ENCODE assay signal across 1 cellular context in the genomic region with DNA sequence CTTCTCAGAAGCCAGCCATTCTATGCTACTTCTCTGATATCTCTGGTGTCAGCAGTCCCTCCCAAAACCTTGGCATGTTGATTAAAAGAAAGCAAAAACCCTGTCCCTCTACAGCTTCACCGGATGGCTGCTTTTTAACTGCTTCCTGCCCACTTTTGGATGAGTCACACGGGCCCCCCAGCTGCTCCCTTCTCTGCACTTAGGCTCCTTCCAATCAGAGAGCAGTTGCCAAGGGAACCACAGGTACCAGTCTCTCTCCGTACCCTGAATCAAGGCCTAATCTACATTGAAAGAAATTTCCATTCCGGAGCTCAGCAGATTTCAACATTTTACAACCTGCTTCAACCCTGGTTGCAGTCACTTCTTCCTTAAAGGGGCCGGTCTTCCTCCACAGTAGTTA.
TF ChIP-seq lines count a peak whose summit lies in the region.

No MANE protein-coding gene starts in this region.

TF ChIP-seq in WTC11, 78 proteins besides CTCF, POLR2A, EP300 and RAD21 (continued from another document):
- TF ChIP-seq, protein P1, sequence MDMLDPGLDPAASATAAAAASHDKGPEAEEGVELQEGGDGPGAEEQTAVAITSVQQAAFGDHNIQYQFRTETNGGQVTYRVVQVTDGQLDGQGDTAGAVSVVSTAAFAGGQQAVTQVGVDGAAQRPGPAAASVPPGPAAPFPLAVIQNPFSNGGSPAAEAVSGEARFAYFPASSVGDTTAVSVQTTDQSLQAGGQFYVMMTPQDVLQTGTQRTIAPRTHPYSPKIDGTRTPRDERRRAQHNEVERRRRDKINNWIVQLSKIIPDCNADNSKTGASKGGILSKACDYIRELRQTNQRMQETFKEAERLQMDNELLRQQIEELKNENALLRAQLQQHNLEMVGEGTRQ (CRISPR knock-in tag; IDR thresholded peaks at IDR 0.05) = no peak
- TF ChIP-seq ZNF121 (CRISPR knock-in tag; IDR thresholded peaks at IDR 0.05) = no peak
- TF ChIP-seq, protein P2, sequence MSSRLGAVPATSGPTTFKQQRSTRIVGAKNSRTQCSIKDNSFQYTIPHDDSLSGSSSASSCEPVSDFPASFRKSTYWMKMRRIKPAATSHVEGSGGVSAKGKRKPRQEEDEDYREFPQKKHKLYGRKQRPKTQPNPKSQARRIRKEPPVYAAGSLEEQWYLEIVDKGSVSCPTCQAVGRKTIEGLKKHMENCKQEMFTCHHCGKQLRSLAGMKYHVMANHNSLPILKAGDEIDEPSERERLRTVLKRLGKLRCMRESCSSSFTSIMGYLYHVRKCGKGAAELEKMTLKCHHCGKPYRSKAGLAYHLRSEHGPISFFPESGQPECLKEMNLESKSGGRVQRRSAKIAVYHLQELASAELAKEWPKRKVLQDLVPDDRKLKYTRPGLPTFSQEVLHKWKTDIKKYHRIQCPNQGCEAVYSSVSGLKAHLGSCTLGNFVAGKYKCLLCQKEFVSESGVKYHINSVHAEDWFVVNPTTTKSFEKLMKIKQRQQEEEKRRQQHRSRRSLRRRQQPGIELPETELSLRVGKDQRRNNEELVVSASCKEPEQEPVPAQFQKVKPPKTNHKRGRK (CRISPR knock-in tag; IDR thresholded peaks at IDR 0.05; ENCODE audit: borderline replicate concordance) = no peak
- TF ChIP-seq SP1 (CRISPR knock-in tag; conservative IDR thresholded peaks at IDR 0.05) = no peak
- TF ChIP-seq, protein P3, sequence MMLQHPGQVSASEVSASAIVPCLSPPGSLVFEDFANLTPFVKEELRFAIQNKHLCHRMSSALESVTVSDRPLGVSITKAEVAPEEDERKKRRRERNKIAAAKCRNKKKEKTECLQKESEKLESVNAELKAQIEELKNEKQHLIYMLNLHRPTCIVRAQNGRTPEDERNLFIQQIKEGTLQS (CRISPR knock-in tag; conservative IDR thresholded peaks at IDR 0.05) = no peak
